18 cellular contexts compared by ENCODE assay signal in genomic region chr1:237011432-237011831, GRCh38. TPM values are rescaled to one million over a fixed set of nuclear protein-coding genes. Genes with fewer than 3 reads are reported as not detected.
A peak's percentile ranks its signal among the peaks of the same experiment; 100 is the strongest.
DNase-seq lines count a peak whose midpoint lies in the region; ATAC-seq and TF ChIP-seq lines count a peak whose summit lies in the region.
"Had no signal": no experiment of that assay in that cellular context is flagged by ENCODE, and none has a peak within 500 bp of the region (broad histone marks: within the 10 kb centered on the region; RNA-seq: fewer than 3 reads in every experiment).

No MANE protein-coding gene starts in this region.

- H3K4me1 ChIP-seq in esophagus (ENCODE audit: control insufficient read depth in 2 of 2, insufficient read depth in 2 of 2, low read length in 1 of 2), result no peaks in the 10 kb centered on the region
- peaks cover 57% of the 10 kb centered on the region for H3K4me1 ChIP-seq in left ventricle myocardium inferior
- H3K4me1 ChIP-seq in transverse colon, result peaks cover 3 to 21% (median 8%) of the 10 kb centered on the region in 4 donors

- no peak for TF ChIP-seq POLR2A in transverse colon (IDR thresholded peaks at IDR 0.05)

- no peak overlapping the region for H3K4me3 Mint-ChIP-seq in activated CD4-positive, alpha-beta T cell treated with anti-CD3 and anti-CD28 coated beads, Interleukin-2, amount 10 ng/mL, durations not matched to agents 7 days and 5 days
- H3K4me3 Mint-ChIP-seq: CD8-positive, alpha-beta memory T cell had no signal

- no peaks in the 10 kb centered on the region for H3K36me3 Mint-ChIP-seq in activated CD4-positive, alpha-beta T cell treated with anti-CD3 and anti-CD28 coated beads, Interleukin-2, amount 10 ng/mL, durations not matched to agents 7 days and 5 days (ENCODE audit: low read depth)
- H3K36me3 Mint-ChIP-seq: CD8-positive, alpha-beta memory T cell had no signal

- DNase-seq in left ventricle myocardium inferior (no peak), retinal pigment epithelial cell (ENCODE audit: low read depth) (peak; percentile 25), transverse colon (no peak)
- DNase-seq in stimulated activated CD4-positive, alpha-beta T cell treated with anti-CD3 and anti-CD28 coated beads, Interleukin-4, amount 100 ng/mL, for 24 hours, result no peak
- no peak for DNase-seq in activated CD4-positive, alpha-beta T cell treated with anti-CD3 and anti-CD28 coated beads, Interleukin-2, amount 10 ng/mL, durations not matched to agents 7 days and 5 days
- DNase-seq: ACHN; C1 segment of cervical spinal cord; CD8-positive, alpha-beta memory T cell; KBM-7; NCI-H1105 treated with DMSO at 0.1 percent for 48 hours; NCI-H1694; NCI-H510A treated with DMSO at 0.1 percent for 48 hours; NCI-H774; SIG-M5 had no signal

- WGBS in esophagus, 2 donors, result 69 to 84% methylated on average over 3 of the region's 3 CpGs
- WGBS in transverse colon (ENCODE audit: low coverage in 1 of 2), 2 donors, result 71% methylated on average over 1 to 3 of the region's 3 CpGs

- H3K27ac Mint-ChIP-seq in activated CD4-positive, alpha-beta T cell treated with anti-CD3 and anti-CD28 coated beads, Interleukin-2, amount 10 ng/mL, durations not matched to agents 7 days and 5 days, result no peak overlapping the region
- H3K27ac Mint-ChIP-seq: CD8-positive, alpha-beta memory T cell had no signal

- H3K4me3 ChIP-seq in esophagus (ENCODE audit: low read depth in 1 of 2, low read length in 2 of 2) (no peak overlapping the region), left ventricle myocardium inferior (no peak overlapping the region), retinal pigment epithelial cell (ENCODE audit: low read length) (no peak overlapping the region), transverse colon (no peak overlapping the region)

- H3K36me3 ChIP-seq in esophagus (ENCODE audit: control insufficient read depth in 2 of 2, insufficient read depth in 2 of 2, low read length in 1 of 2), result no peaks in the 10 kb centered on the region
- no peaks in the 10 kb centered on the region for H3K36me3 ChIP-seq in left ventricle myocardium inferior
- no peaks in the 10 kb centered on the region for H3K36me3 ChIP-seq in transverse colon

- intact Hi-C loops in left ventricle myocardium inferior (cut with micrococcal nuclease), result no loop called here
- intact Hi-C loops in transverse colon (cut with DNase I; ENCODE audit: low total_unique reads), result no loop called here

- in situ Hi-C loops in transverse colon (cut with MboI; ENCODE audit: low pct_ligation_motif_present in 1 of 4, low pct_unique_long_range_greater_than_20kb in 1 of 4, low sequenced_read_pairs in 3 of 4), result no loop called here

- TF ChIP-seq EP300 in transverse colon (IDR thresholded peaks at IDR 0.05; ENCODE audit: low read depth), result no peak

- H3K27ac ChIP-seq in esophagus (ENCODE audit: low read depth in 2 of 2, low read length in 1 of 2) (peak overlapping the region; percentile 12 to 68), left ventricle myocardium inferior (replicated peaks) (peak overlapping the region; percentile 91), transverse colon (peak overlapping the region; percentile 36 to 73 (median 60))

- no peak for TF ChIP-seq CTCF in left ventricle myocardium inferior (IDR thresholded peaks at IDR 0.05; ENCODE audit: borderline replicate concordance)
- no peak for TF ChIP-seq CTCF in retinal pigment epithelial cell (conservative IDR thresholded peaks at IDR 0.05; ENCODE audit: low read depth, low read length)
- TF ChIP-seq CTCF in transverse colon (IDR thresholded peaks at IDR 0.05), result no peak

- H3K9me3 ChIP-seq in esophagus (ENCODE audit: control insufficient read depth in 2 of 2, insufficient read depth in 1 of 2, low read depth in 1 of 2, low read length in 1 of 2) (no peaks in the 10 kb centered on the region), left ventricle myocardium inferior (replicated peaks) (no peaks in the 10 kb centered on the region), transverse colon (no peaks in the 10 kb centered on the region)

- H3K27me3 ChIP-seq in esophagus (ENCODE audit: control insufficient read depth in 1 of 2, insufficient read depth in 2 of 2, low read length in 2 of 2), result no peaks in the 10 kb centered on the region
- H3K27me3 ChIP-seq in left ventricle myocardium inferior (ENCODE audit: low read depth), result no peaks in the 10 kb centered on the region
- no peaks in the 10 kb centered on the region for H3K27me3 ChIP-seq in transverse colon

- no peaks in the 10 kb centered on the region for H3K4me1 Mint-ChIP-seq in activated CD4-positive, alpha-beta T cell treated with anti-CD3 and anti-CD28 coated beads, Interleukin-2, amount 10 ng/mL, durations not matched to agents 7 days and 5 days
- H3K4me1 Mint-ChIP-seq: CD8-positive, alpha-beta memory T cell had no signal

- H3K9me3 Mint-ChIP-seq in activated CD4-positive, alpha-beta T cell treated with anti-CD3 and anti-CD28 coated beads, Interleukin-2, amount 10 ng/mL, durations not matched to agents 7 days and 5 days, result no peaks in the 10 kb centered on the region
- H3K9me3 Mint-ChIP-seq: CD8-positive, alpha-beta memory T cell had no signal

- no peaks in the 10 kb centered on the region for H3K27me3 Mint-ChIP-seq in activated CD4-positive, alpha-beta T cell treated with anti-CD3 and anti-CD28 coated beads, Interleukin-2, amount 10 ng/mL, durations not matched to agents 7 days and 5 days

- CTCF ChIA-PET in activated CD4-positive, alpha-beta T cell treated with anti-CD3 and anti-CD28 coated beads, Interleukin-2, amount 10 ng/mL, durations not matched to agents 7 days and 5 days (lab: Charles Lee), result no interaction called here

- POLR2A ChIA-PET in activated CD4-positive, alpha-beta T cell treated with anti-CD3 and anti-CD28 coated beads, Interleukin-2, amount 10 ng/mL, durations not matched to agents 7 days and 5 days (lab: Charles Lee), result no interaction called here

- no peak for ATAC-seq in HG02973 (IDR thresholded peaks at IDR 0.05; ENCODE audit: unreplicated experiment)

RNA-seq across cellular contexts. Expression of gene MT1HL1, which starts 7.2 kb away (rescaled TPM):
- polyA plus RNA-seq in esophagus, result not detected
- total RNA-seq in left ventricle myocardium inferior, result not detected
- total RNA-seq in transverse colon, result not detected
- not detected for total RNA-seq in activated CD4-positive, alpha-beta T cell treated with anti-CD3 and anti-CD28 coated beads, Interleukin-2, amount 10 ng/mL, durations not matched to agents 7 days and 5 days
- total RNA-seq: CD8-positive, alpha-beta memory T cell; H4; RPMI7951 had no signal
- polyA plus RNA-seq: CD8-positive, alpha-beta memory T cell had no signal

RNA-seq across cellular contexts. Expression of gene RYR2, which starts 30.6 kb away (rescaled TPM):
- polyA plus RNA-seq in esophagus, result 1 to 10 TPM in 1 of 2 donors, under 1 TPM in 1; 0.35 to 1.2 TPM
- total RNA-seq in left ventricle myocardium inferior (783 TPM), transverse colon (1 to 10 TPM; 1.2 to 7.0 (median 2.5) TPM)
- not detected for total RNA-seq in activated CD4-positive, alpha-beta T cell treated with anti-CD3 and anti-CD28 coated beads, Interleukin-2, amount 10 ng/mL, durations not matched to agents 7 days and 5 days

Comparison
In these comparisons a context has a peak if more than half of its experiments do, and no peak if none do; other contexts are left out.
1. H3K27ac ChIP-seq: peak in every context shown above with its lines; median percentile 91 in left ventricle myocardium inferior; 60 in transverse colon; 40 in esophagus.
2. RNA of gene RYR2, which starts 30.6 kb away (total RNA-seq): 783 TPM in left ventricle myocardium inferior (single experiment); 1.2 to 7.0 TPM in transverse colon and not detected in activated CD4-positive, alpha-beta T cell treated with anti-CD3 and anti-CD28 coated beads, Interleukin-2, amount 10 ng/mL, durations not matched to agents 7 days and 5 days; every median in the first group is over 10 times any median in the second.